In the genomic region with DNA sequence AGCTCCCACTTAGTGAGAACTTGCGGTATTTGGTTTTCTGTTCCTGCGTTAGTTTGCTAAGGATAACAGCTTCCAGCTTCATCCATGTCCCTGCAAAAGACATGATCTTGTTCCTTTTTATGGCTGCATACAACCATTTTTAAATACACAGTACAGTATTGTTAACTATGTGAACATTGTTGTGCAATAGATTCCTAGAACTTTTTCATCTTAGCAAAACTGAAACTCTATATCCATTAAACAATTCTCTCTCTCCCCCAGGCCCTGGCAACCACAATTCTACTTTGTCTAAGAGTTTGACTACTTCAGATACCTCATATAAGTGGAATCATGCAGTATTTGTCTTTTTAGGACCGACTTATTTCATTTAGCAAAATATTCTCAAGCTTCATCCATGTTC, we compare ENCODE assay signal across 24 cellular contexts.
DNase-seq lines count a peak whose midpoint lies in the region; ATAC-seq, FAIRE-seq and TF ChIP-seq lines count a peak whose summit lies in the region.
"Had no signal": no experiment of that assay in that cellular context is flagged by ENCODE, and none has a peak within 500 bp of the region (broad histone marks: within the 10 kb centered on the region; RNA-seq: fewer than 3 reads in every experiment).

No MANE protein-coding gene starts in this region.

- H3K4me3 Mint-ChIP-seq in stimulated activated naive CD8-positive, alpha-beta T cell treated with anti-CD3 and anti-CD28 coated beads, Interleukin-15, amount 100 ng/mL, for 72 hours = no peak overlapping the region
- H3K4me3 Mint-ChIP-seq: B cell; CD4-positive, alpha-beta T cell; CD8-positive, alpha-beta T cell had no signal

- H2BK5ac ChIP-seq in IMR-90 (ENCODE audit: low read depth, low read length, poor library complexity, severe bottlenecking) (no peak overlapping the region), neuronal stem cell (ENCODE audit: low read length) (no peak overlapping the region)

- DNase-seq in IMR-90 = no peak
- peak; percentile 58 for DNase-seq in adipocyte (ENCODE audit: low read depth)
- peak; percentile 37 for DNase-seq in fibroblast of peridontal ligament (ENCODE audit: extremely low read depth)
- DNase-seq in neuronal stem cell (ENCODE audit: low spot score) = no peak
- no peak for DNase-seq in SHP77 treated with DMSO at 0.1 percent for 48 hours (lab: John Stamatoyannopoulos, UW)
- no peak for DNase-seq in stimulated activated naive CD8-positive, alpha-beta T cell treated with anti-CD3 and anti-CD28 coated beads, Interleukin-15, amount 100 ng/mL, for 72 hours
- DNase-seq in urothelium cell line (ENCODE audit: low spot score) = no peak
- DNase-seq in left ventricle myocardium inferior = no peak
- DNase-seq: AML-193; Caco-2; Calu3; CD4-positive, alpha-beta T cell; CD8-positive, alpha-beta T cell; DMS79 treated with DMSO at 0.1 percent for 48 hours; GF-D8 had no signal

- H3K27ac ChIP-seq in IMR-90 (ENCODE audit: insufficient read depth, low read length) (no peak overlapping the region), neuronal stem cell (replicated peaks; ENCODE audit: low read length) (no peak overlapping the region), left ventricle myocardium inferior (replicated peaks) (no peak overlapping the region)
- H3K27ac ChIP-seq: 22Rv1; A549; BLaER1 treated with 17β-estradiol and CSF1 and Interleukin-3, amounts not matched to agents 10 nM and 100 nM; C4-2B had no signal

- TF ChIP-seq RAD21 in IMR-90 (IDR thresholded peaks at IDR 0.05; ENCODE audit: low read length) = no peak

- no peaks in the 10 kb centered on the region for H3K9me3 ChIP-seq in IMR-90 (ENCODE audit: control insufficient read depth, insufficient read depth, low read length)
- H3K9me3 ChIP-seq in adipocyte (ENCODE audit: control insufficient read depth, low read length) = no peaks in the 10 kb centered on the region
- H3K9me3 ChIP-seq in neuronal stem cell (replicated peaks in 1 of 2; ENCODE audit: control insufficient read depth in 2 of 2, insufficient read depth in 1 of 2, low read depth in 1 of 2, low read length in 2 of 2) = no peaks in the 10 kb centered on the region
- H3K9me3 ChIP-seq in left ventricle myocardium inferior (replicated peaks) = no peaks in the 10 kb centered on the region
- H3K9me3 ChIP-seq: A549; BLaER1 treated with 17β-estradiol and CSF1 and Interleukin-3, amounts not matched to agents 10 nM and 100 nM; Caco-2 had no signal

- no peak for FAIRE-seq in urothelium cell line (lab: Jason Lieb, UNC)
- FAIRE-seq: A549, D721Med, G401.6, GM12891, GM19239 had no signal

- no peaks in the 10 kb centered on the region for H3K36me3 ChIP-seq in IMR-90 (ENCODE audit: control insufficient read depth, insufficient read depth, low read length)
- H3K36me3 ChIP-seq in adipocyte (ENCODE audit: control insufficient read depth, insufficient read depth, low read length, severe bottlenecking) = no peaks in the 10 kb centered on the region
- no peaks in the 10 kb centered on the region for H3K36me3 ChIP-seq in neuronal stem cell (replicated peaks in 1 of 2; ENCODE audit: control insufficient read depth in 2 of 2, insufficient read depth in 2 of 2, low read length in 2 of 2)
- no peaks in the 10 kb centered on the region for H3K36me3 ChIP-seq in left ventricle myocardium inferior
- H3K36me3 ChIP-seq: BLaER1 treated with 17β-estradiol and CSF1 and Interleukin-3, amounts not matched to agents 10 nM and 100 nM had no signal

- WGBS in IMR-90 (ENCODE audit: extremely low coverage in 2 of 2, insufficient read length in 1 of 2), 2 experiments = no CpG with 5 or more reads among the region's 3 CpGs
- no CpG with 5 or more reads among the region's 3 CpGs for WGBS in neuronal stem cell (ENCODE audit: extremely low coverage in 2 of 2, insufficient read length in 2 of 2, insufficient replicate concordance in 1 of 2), 2 donors

- TF ChIP-seq POLR2A in IMR-90 (IDR thresholded peaks at IDR 0.05; ENCODE audit: low read depth, low read length) = no peak

- H4K8ac ChIP-seq in IMR-90 (ENCODE audit: low read depth in 2 of 2, low read length in 2 of 2) (no peak overlapping the region), neuronal stem cell (ENCODE audit: low read depth, low read length) (no peak overlapping the region)

- H3K23ac ChIP-seq in IMR-90 (ENCODE audit: low read depth, low read length) (no peak overlapping the region), neuronal stem cell (ENCODE audit: low read depth, low read length, poor library complexity) (no peak overlapping the region)

- intact Hi-C loops in IMR-90 (cut with micrococcal nuclease) = no loop called here
- intact Hi-C loops in left ventricle myocardium inferior (cut with micrococcal nuclease) = no loop called here

- H4K91ac ChIP-seq in IMR-90 (ENCODE audit: insufficient read depth, low read depth, low read length) (no peak overlapping the region), neuronal stem cell (ENCODE audit: low read depth, low read length, poor library complexity) (no peak overlapping the region)

- no peak overlapping the region for H2AK9ac ChIP-seq in IMR-90 (replicated peaks; ENCODE audit: low read depth, low read length, poor library complexity)

- no peak overlapping the region for H3K27ac Mint-ChIP-seq in stimulated activated naive CD8-positive, alpha-beta T cell treated with anti-CD3 and anti-CD28 coated beads, Interleukin-15, amount 100 ng/mL, for 72 hours
- H3K27ac Mint-ChIP-seq: B cell; CD4-positive, alpha-beta T cell; CD8-positive, alpha-beta T cell had no signal

- no peak overlapping the region for H2BK12ac ChIP-seq in neuronal stem cell (ENCODE audit: low read length)

- no peak overlapping the region for H4K5ac ChIP-seq in IMR-90 (ENCODE audit: low read depth, low read length)

- H3K18ac ChIP-seq in IMR-90 (ENCODE audit: low read depth, low read length) (no peak overlapping the region), neuronal stem cell (ENCODE audit: low read length) (peak overlapping the region; percentile 6)

- CTCF ChIA-PET in IMR-90 (lab: Yijun Ruan, JAX) = interaction anchor here (0.7 kb wide), 1 partner anchor 13 kb away, joined by 4 read pairs; no protein-coding TSS in a partner anchor

- H3K9me3 Mint-ChIP-seq in stimulated activated naive CD8-positive, alpha-beta T cell treated with anti-CD3 and anti-CD28 coated beads, Interleukin-15, amount 100 ng/mL, for 72 hours = no peaks in the 10 kb centered on the region
- H3K9me3 Mint-ChIP-seq: CD4-positive, alpha-beta T cell; CD8-positive, alpha-beta T cell had no signal

- H2BK20ac ChIP-seq in IMR-90 (ENCODE audit: low read depth, low read length) = no peak overlapping the region

- peaks cover 15% of the 10 kb centered on the region for H3K27me3 Mint-ChIP-seq in stimulated activated naive CD8-positive, alpha-beta T cell treated with anti-CD3 and anti-CD28 coated beads, Interleukin-15, amount 100 ng/mL, for 72 hours

- ATAC-seq in IMR-90 (ENCODE audit: low read depth) = no peak
- ATAC-seq in stimulated activated naive CD8-positive, alpha-beta T cell treated with anti-CD3 and anti-CD28 coated beads, Interleukin-15, amount 100 ng/mL, for 72 hours = no peak
- ATAC-seq: A549; CD8-positive, alpha-beta T cell had no signal

- no peaks in the 10 kb centered on the region for H4K20me1 ChIP-seq in IMR-90 (ENCODE audit: insufficient read depth, low read length)
- H4K20me1 ChIP-seq: BLaER1 treated with 17β-estradiol and CSF1 and Interleukin-3, amounts not matched to agents 10 nM and 100 nM had no signal

- H3K9ac ChIP-seq in IMR-90 (ENCODE audit: low read depth, low read length) (no peak overlapping the region), adipocyte (ENCODE audit: low read length) (no peak overlapping the region), neuronal stem cell (ENCODE audit: low read depth, low read length, poor library complexity) (no peak overlapping the region)
- H3K9ac ChIP-seq: BLaER1 treated with 17β-estradiol and CSF1 and Interleukin-3, amounts not matched to agents 10 nM and 100 nM had no signal

- H3K4me1 Mint-ChIP-seq in stimulated activated naive CD8-positive, alpha-beta T cell treated with anti-CD3 and anti-CD28 coated beads, Interleukin-15, amount 100 ng/mL, for 72 hours = no peaks in the 10 kb centered on the region
- H3K4me1 Mint-ChIP-seq: B cell had no signal

- dilution Hi-C loops in IMR-90 (cut with HindIII; ENCODE audit: low sequenced_read_pairs, unreplicated experiment) = no loop called here

- H3K56ac ChIP-seq in IMR-90 (ENCODE audit: extremely low read depth, insufficient read depth, low read length) = no peak overlapping the region

- H3K4ac ChIP-seq in IMR-90 (ENCODE audit: low read depth, low read length) (no peak overlapping the region), neuronal stem cell (ENCODE audit: low read length) (no peak overlapping the region)

- H2BK15ac ChIP-seq in IMR-90 (ENCODE audit: low read depth, low read length) (no peak overlapping the region), neuronal stem cell (ENCODE audit: low read length) (no peak overlapping the region)

- H2BK120ac ChIP-seq in IMR-90 (ENCODE audit: low read depth, low read length) = no peak overlapping the region
- no peak overlapping the region for H2BK120ac ChIP-seq in neuronal stem cell (ENCODE audit: low read depth, low read length)

- H2AK5ac ChIP-seq in IMR-90 (ENCODE audit: low read depth, low read length) (no peak overlapping the region), neuronal stem cell (ENCODE audit: low read depth, low read length) (no peak overlapping the region)

- no peak overlapping the region for H3K4me3 ChIP-seq in IMR-90 (ENCODE audit: insufficient read depth, low read depth, low read length)
- no peak overlapping the region for H3K4me3 ChIP-seq in adipocyte (ENCODE audit: low read length)
- H3K4me3 ChIP-seq in neuronal stem cell (ENCODE audit: low read length in 2 of 2) = no peak overlapping the region
- no peak overlapping the region for H3K4me3 ChIP-seq in left ventricle myocardium inferior
- H3K4me3 ChIP-seq: A549; BLaER1 treated with 17β-estradiol and CSF1 and Interleukin-3, amounts not matched to agents 10 nM and 100 nM had no signal

- H3K27me3 ChIP-seq in IMR-90 (ENCODE audit: control insufficient read depth, insufficient read depth, low read length) (no peaks in the 10 kb centered on the region), adipocyte (replicated peaks; ENCODE audit: control insufficient read depth, insufficient read depth, low read length) (no peaks in the 10 kb centered on the region), neuronal stem cell (ENCODE audit: control insufficient read depth in 3 of 3, insufficient read depth in 3 of 3, low read depth in 1 of 3, low read length in 3 of 3) (peaks cover 0 to 4% (median 0%) of the 10 kb centered on the region in 3 experiments), left ventricle myocardium inferior (ENCODE audit: low read depth) (no peaks in the 10 kb centered on the region)
- H3K27me3 ChIP-seq: BLaER1 treated with 17β-estradiol and CSF1 and Interleukin-3, amounts not matched to agents 10 nM and 100 nM had no signal

- H2AFZ ChIP-seq in IMR-90 (replicated peaks; ENCODE audit: low read length, poor library complexity) = no peak overlapping the region
- H2AFZ ChIP-seq in neuronal stem cell (ENCODE audit: low read length) = no peak overlapping the region

- H3K9me1 ChIP-seq in IMR-90 (ENCODE audit: insufficient read depth, low read length) = no peaks in the 10 kb centered on the region

- in situ Hi-C loops in IMR-90 (cut with MboI; ENCODE audit: low sequenced_read_pairs) = no loop called here

- no peaks in the 10 kb centered on the region for H3K79me1 ChIP-seq in IMR-90 (ENCODE audit: low read depth in 1 of 2, low read length in 2 of 2)
- H3K79me1 ChIP-seq in neuronal stem cell (ENCODE audit: low read depth, low read length) = no peaks in the 10 kb centered on the region

- H3K4me1 ChIP-seq in IMR-90 (ENCODE audit: control insufficient read depth, insufficient read depth, low read length) (peaks cover 1% of the 10 kb centered on the region; the same call in 1 of the 2 replicates), adipocyte (ENCODE audit: control insufficient read depth, insufficient read depth, low read length) (no peaks in the 10 kb centered on the region), neuronal stem cell (ENCODE audit: control insufficient read depth in 2 of 2, insufficient read depth in 1 of 2, low read depth in 1 of 2, low read length in 2 of 2) (peaks cover 0 to 3% of the 10 kb centered on the region in 2 donors), left ventricle myocardium inferior (peaks cover 7% of the 10 kb centered on the region)
- H3K4me1 ChIP-seq: Caco-2 had no signal

- H3K4me2 ChIP-seq in IMR-90 (ENCODE audit: low read depth, low read length) (no peak overlapping the region), neuronal stem cell (ENCODE audit: insufficient read depth, low read length, poor library complexity, severe bottlenecking) (no peak overlapping the region)
- H3K4me2 ChIP-seq: A549; BLaER1 treated with 17β-estradiol and CSF1 and Interleukin-3, amounts not matched to agents 10 nM and 100 nM had no signal

- TF ChIP-seq CTCF in IMR-90 (conservative IDR thresholded peaks at IDR 0.05; ENCODE audit: low read depth, low read length) (no peak), left ventricle myocardium inferior (IDR thresholded peaks at IDR 0.05; ENCODE audit: borderline replicate concordance) (no peak)

- H3K14ac ChIP-seq in IMR-90 (replicated peaks; ENCODE audit: low read depth, low read length) (no peak overlapping the region), neuronal stem cell (ENCODE audit: low read length) (no peak overlapping the region)

- POLR2A ChIA-PET in IMR-90 (lab: Charles Lee; ENCODE audit: unreplicated experiment) = no interaction called here

- BruUV-seq in IMR-90 (replicated peaks; lab: Mats Ljungman, UMichigan) = no TSS peak

Comparison
In these comparisons a context has a peak if more than half of its experiments do, and no peak if none do; other contexts are left out.
1. DNase-seq: peak in adipocyte (single experiment) and fibroblast of peridontal ligament (single experiment); none in IMR-90 (single experiment), neuronal stem cell (single experiment), SHP77 treated with DMSO at 0.1 percent for 48 hours (single experiment), stimulated activated naive CD8-positive, alpha-beta T cell treated with anti-CD3 and anti-CD28 coated beads, Interleukin-15, amount 100 ng/mL, for 72 hours (0 of 2), urothelium cell line (single experiment) and left ventricle myocardium inferior (single experiment).